ENCODE assay signal across 8 cellular contexts in genomic region chr6:79946242-79946641, GRCh38. TPM values are rescaled to one million over a fixed set of nuclear protein-coding genes. Genes with fewer than 3 reads are reported as not detected.
DNase-seq lines count a peak whose midpoint lies in the region; ATAC-seq lines count a peak whose summit lies in the region.

No MANE protein-coding gene starts in this region.

- no peak overlapping the region for H3K27ac ChIP-seq in naive thymus-derived CD4-positive, alpha-beta T cell (ENCODE audit: low read depth, low read length)

- peak overlapping the region; percentile 59 for H3K4me3 ChIP-seq in naive thymus-derived CD4-positive, alpha-beta T cell (ENCODE audit: low read length)

- DNase-seq in NCI-H1436 (lab: John Stamatoyannopoulos, UW) (peak; percentile 21), NCI-H1436 treated with DMSO at 0.1 percent for 48 hours (lab: John Stamatoyannopoulos, UW) (no peak), OCI-M1 (lab: John Stamatoyannopoulos, UW) (peak; percentile 40), dedifferentiated amniotic fluid mesenchymal stem cell (ENCODE audit: extremely low spot score) (peak; percentile 29)
- DNase-seq in naive thymus-derived CD4-positive, alpha-beta T cell: peak in 7 of 9 donors; percentile 12 to 51 (median 36)
- no peak for DNase-seq in activated CD8-positive, alpha-beta memory T cell treated with anti-CD3 and anti-CD28 coated beads for 24 hours

- peaks cover 4 to 16% of the 10 kb centered on the region in 2 donors for H3K4me1 ChIP-seq in naive thymus-derived CD4-positive, alpha-beta T cell (ENCODE audit: control insufficient read depth in 2 of 2, insufficient read depth in 2 of 2, low read length in 2 of 2)

- peak; percentile 35 for ATAC-seq in HG02759 (IDR thresholded peaks at IDR 0.05; ENCODE audit: unreplicated experiment)
- ATAC-seq in naive thymus-derived CD4-positive, alpha-beta T cell: peak; percentile 70
- no peak for ATAC-seq in HG03095 (IDR thresholded peaks at IDR 0.05; ENCODE audit: unreplicated experiment)

- CTCF ChIA-PET in naive thymus-derived CD4-positive, alpha-beta T cell (lab: Charles Lee): interaction anchor here (0.7 to 1.9 kb wide), 3 partner anchors 20 to 149 kb away, joined by 3 to 8 read pairs (median 4); no protein-coding TSS in a partner anchor

- peaks cover 0 to 4% (median 0%) of the 10 kb centered on the region in 11 donors for H3K9me3 Mint-ChIP-seq in naive thymus-derived CD4-positive, alpha-beta T cell

- H3K27me3 Mint-ChIP-seq in naive thymus-derived CD4-positive, alpha-beta T cell: peaks cover 48 to 66% (median 56%) of the 10 kb centered on the region in 5 donors

- H3K9me3 ChIP-seq in naive thymus-derived CD4-positive, alpha-beta T cell (ENCODE audit: control insufficient read depth in 2 of 3, low read length in 3 of 3): no peaks in the 10 kb centered on the region

- H3K36me3 ChIP-seq in naive thymus-derived CD4-positive, alpha-beta T cell (ENCODE audit: control insufficient read depth in 2 of 3, insufficient read depth in 3 of 3, low read length in 3 of 3): no peaks in the 10 kb centered on the region

- POLR2A ChIA-PET in naive thymus-derived CD4-positive, alpha-beta T cell (lab: Charles Lee): interaction anchor here (0.8 to 1.0 kb wide), 3 partner anchors 57 to 1807 kb away, joined by 3 to 6 read pairs (median 3); no protein-coding TSS in a partner anchor

- intact Hi-C loops in naive thymus-derived CD4-positive, alpha-beta T cell (cut with micrococcal nuclease): loop anchor here (1.0 to 5.0 kb wide), 5 partner anchors 58 to 1806 kb away; partner anchors contain the start of genes LCA5 (in 1 of the 2), TENT5A (in 1 of the 2) and TTK (in 1 of the 2)

- peaks cover 13 to 25% (median 19%) of the 10 kb centered on the region in 7 donors for H3K4me1 Mint-ChIP-seq in naive thymus-derived CD4-positive, alpha-beta T cell

- H3K4me3 Mint-ChIP-seq in naive thymus-derived CD4-positive, alpha-beta T cell: peak overlapping the region; percentile 81 to 90 (median 87)

- H3K27ac Mint-ChIP-seq in naive thymus-derived CD4-positive, alpha-beta T cell: peak overlapping the region in 3 of 9 donors; percentile 2 to 79 (median 17)

- H3K36me3 Mint-ChIP-seq in naive thymus-derived CD4-positive, alpha-beta T cell: no peaks in the 10 kb centered on the region

- no peaks in the 10 kb centered on the region for H3K27me3 ChIP-seq in naive thymus-derived CD4-positive, alpha-beta T cell (ENCODE audit: control insufficient read depth in 2 of 2, insufficient read depth in 2 of 2, low read length in 2 of 2)

RNA-seq across cellular contexts. Expression of gene ELOVL4, which starts 1.1 kb away (rescaled TPM):
- under 1 TPM; 0.11 to 0.75 (median 0.37) TPM for total RNA-seq in naive thymus-derived CD4-positive, alpha-beta T cell
- polyA plus RNA-seq in naive thymus-derived CD4-positive, alpha-beta T cell: 1 to 10 TPM in 1 of 2 donors, under 1 TPM in 1; 0.39 to 1.6 TPM

RNA-seq across cellular contexts. Expression of gene TTK, which starts 58.2 kb away (rescaled TPM):
- total RNA-seq in naive thymus-derived CD4-positive, alpha-beta T cell: 10 to 100 TPM in 1 of 5 experiments, 1 to 10 TPM in 1, under 1 TPM in 3; 0.13 to 22.4 (median 0.81) TPM
- polyA plus RNA-seq in naive thymus-derived CD4-positive, alpha-beta T cell: under 1 TPM in 1 of 2 donors, not detected in 1; 0.51 TPM

Comparison
In these comparisons a context has a peak if more than half of its experiments do, and no peak if none do; other contexts are left out.
1. DNase-seq: peak in NCI-H1436 (single experiment), OCI-M1 (single experiment), dedifferentiated amniotic fluid mesenchymal stem cell (single experiment) and naive thymus-derived CD4-positive, alpha-beta T cell (7 of 9); none in NCI-H1436 treated with DMSO at 0.1 percent for 48 hours (single experiment) and activated CD8-positive, alpha-beta memory T cell treated with anti-CD3 and anti-CD28 coated beads for 24 hours (single experiment).